ENCODE assay signal across 21 cellular contexts in genomic region chr4:168167714-168168284, GRCh38.
A peak's percentile ranks its signal among the peaks of the same experiment; 100 is the strongest.
DNase-seq lines count a peak whose midpoint lies in the region; ATAC-seq and TF ChIP-seq lines count a peak whose summit lies in the region.
"Had no signal": no experiment of that assay in that cellular context is flagged by ENCODE, and none has a peak within 500 bp of the region (broad histone marks: within the 10 kb centered on the region; RNA-seq: fewer than 3 reads in every experiment).

No MANE protein-coding gene starts in this region.

- H3K27ac ChIP-seq in lower lobe of right lung: no peak overlapping the region
- no peak overlapping the region for H3K27ac ChIP-seq in right cardiac atrium (ENCODE audit: low read length)
- H3K27ac ChIP-seq: gastroesophageal sphincter, PC-9, tibial nerve had no signal

- DNase-seq in amniotic epithelial cell (ENCODE audit: low read depth) (peak; percentile 25), lower lobe of right lung (no peak), T-helper 9 cell (no peak), right cardiac atrium (no peak), epidermal melanocyte (ENCODE audit: insufficient read length, low spot score) (no peak)
- DNase-seq: activated gamma-delta T cell; effector memory CD8-positive, alpha-beta T cell; GF-D8; H7; immature natural killer cell; NCI-H146; NCI-H446 treated with DMSO at 0.1 percent for 48 hours; PC-9; right lobe of liver; stimulated activated CD4-positive, alpha-beta T cell treated with anti-CD3 and anti-CD28 coated beads, Interleukin-2, amount 100 ng/mL, for 48 hours; stimulated activated CD8-positive, alpha-beta memory T cell treated with anti-CD3 and anti-CD28 coated beads, Interleukin-4, amount 100 ng/mL, for 48 hours had no signal

- no peak for TF ChIP-seq CTCF in lower lobe of right lung (IDR thresholded peaks at IDR 0.05)

- peak; percentile 87 for ATAC-seq in GM18870 (IDR thresholded peaks at IDR 0.05; ENCODE audit: unreplicated experiment)
- peak; percentile 68 for ATAC-seq in HG02852 (IDR thresholded peaks at IDR 0.05; ENCODE audit: unreplicated experiment)
- ATAC-seq in lower lobe of right lung: peak; percentile 70 to 91
- ATAC-seq in right cardiac atrium: no peak
- no peak for ATAC-seq in HG03039 (IDR thresholded peaks at IDR 0.05; ENCODE audit: unreplicated experiment)
- ATAC-seq: effector memory CD8-positive, alpha-beta T cell; gastroesophageal sphincter had no signal

- H3K4me3 ChIP-seq in lower lobe of right lung (no peak overlapping the region), right cardiac atrium (ENCODE audit: low read length) (no peak overlapping the region)
- H3K4me3 ChIP-seq: gastroesophageal sphincter, PC-9, right lobe of liver, tibial nerve had no signal

- no peaks in the 10 kb centered on the region for H3K9me3 ChIP-seq in lower lobe of right lung
- H3K9me3 ChIP-seq in right cardiac atrium (ENCODE audit: control insufficient read depth, low read length): no peaks in the 10 kb centered on the region
- H3K9me3 ChIP-seq: gastroesophageal sphincter, right lobe of liver, tibial nerve had no signal

- H3K36me3 ChIP-seq in lower lobe of right lung: no peaks in the 10 kb centered on the region
- H3K36me3 ChIP-seq: gastroesophageal sphincter, right lobe of liver, tibial nerve had no signal

- intact Hi-C loops in lower lobe of right lung (cut with DNase I): no loop called here
- intact Hi-C loops in right cardiac atrium (cut with DNase I): no loop called here

- H3K4me1 ChIP-seq in lower lobe of right lung (no peaks in the 10 kb centered on the region), right cardiac atrium (ENCODE audit: control insufficient read depth, insufficient read depth, low read length) (no peaks in the 10 kb centered on the region)
- H3K4me1 ChIP-seq: gastroesophageal sphincter, tibial nerve had no signal

- H3K27me3 ChIP-seq in lower lobe of right lung (ENCODE audit: low read depth): no peaks in the 10 kb centered on the region
- no peaks in the 10 kb centered on the region for H3K27me3 ChIP-seq in right cardiac atrium (ENCODE audit: control insufficient read depth, insufficient read depth)
- H3K27me3 ChIP-seq: gastroesophageal sphincter, right lobe of liver, tibial nerve had no signal

- WGBS in right cardiac atrium: 86% methylated on average over 6 of the region's 6 CpGs

Comparison
In these comparisons a context has a peak if more than half of its experiments do, and no peak if none do; other contexts are left out.
1. ATAC-seq: peak in GM18870 (single experiment), HG02852 (single experiment) and lower lobe of right lung (2 of 2); none in right cardiac atrium (0 of 2) and HG03039 (single experiment).